ENCODE assay signal across 1 cellular context in genomic region chr2:240723851-240724250, GRCh38.
A peak's percentile ranks its signal among the peaks of the same experiment; 100 is the strongest.
TF ChIP-seq lines count a peak whose summit lies in the region.

No MANE protein-coding gene starts in this region.

TF ChIP-seq in H1, 55 proteins besides CTCF, POLR2A, EP300 and RAD21:
- TF ChIP-seq NANOG (IDR thresholded peaks at IDR 0.05; ENCODE audit: insufficient read depth, low read depth, low read length, poor library complexity, severe bottlenecking), result no peak
- peak; percentile 63; the same call in 1 of the 2 replicates for TF ChIP-seq POLR2AphosphoS5 (IDR thresholded peaks at IDR 0.05; ENCODE audit: low read depth, low read length)
